Comparison of ENCODE assay signal across 1 cellular context in the genomic region with DNA sequence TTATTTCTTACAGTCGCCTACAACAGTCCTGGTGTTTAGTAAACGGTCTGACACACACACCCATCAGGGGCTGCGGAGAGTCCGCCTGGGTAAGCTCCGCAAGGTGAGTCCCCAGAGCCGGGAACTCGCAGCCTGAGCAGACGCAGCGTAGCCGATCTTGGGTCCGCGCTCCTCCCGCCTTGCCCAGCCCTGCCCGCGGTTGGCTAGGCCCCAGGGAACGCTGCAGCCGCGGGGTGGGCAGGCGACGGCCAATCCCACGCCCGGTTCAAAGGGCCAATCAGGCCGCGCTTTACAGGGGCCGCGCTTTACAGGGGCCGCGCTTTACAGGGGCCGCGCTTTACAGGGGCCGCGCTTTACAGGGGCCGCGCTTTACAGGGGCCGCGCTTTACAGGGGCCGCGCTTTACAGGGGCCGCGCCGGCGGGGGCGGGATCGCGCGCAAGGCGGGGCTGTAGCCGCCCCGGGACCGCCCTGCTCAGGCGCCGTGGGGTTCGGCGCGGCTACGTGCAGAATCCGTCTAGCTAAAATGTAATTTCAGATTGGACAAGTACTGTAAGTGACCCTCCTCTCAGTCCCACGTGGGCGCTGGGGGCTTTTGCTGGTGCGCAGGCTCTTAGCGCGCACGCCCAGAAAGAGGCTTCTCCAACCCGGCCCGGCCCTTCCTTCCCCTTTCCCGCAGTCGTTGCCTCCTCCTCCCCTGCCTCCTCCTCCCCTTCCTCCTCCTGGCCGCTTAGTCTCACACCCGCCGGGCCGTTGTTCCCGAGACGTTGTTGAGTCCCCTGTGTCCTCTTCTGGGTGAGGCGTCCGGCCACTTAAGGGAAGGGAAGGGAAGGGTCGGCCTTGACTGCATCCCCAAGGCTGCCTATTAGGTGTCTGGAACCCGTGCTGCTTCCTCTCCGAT.
A peak's percentile ranks its signal among the peaks of the same experiment; 100 is the strongest.
TF ChIP-seq lines count a peak whose summit lies in the region.

A gene with protein sequence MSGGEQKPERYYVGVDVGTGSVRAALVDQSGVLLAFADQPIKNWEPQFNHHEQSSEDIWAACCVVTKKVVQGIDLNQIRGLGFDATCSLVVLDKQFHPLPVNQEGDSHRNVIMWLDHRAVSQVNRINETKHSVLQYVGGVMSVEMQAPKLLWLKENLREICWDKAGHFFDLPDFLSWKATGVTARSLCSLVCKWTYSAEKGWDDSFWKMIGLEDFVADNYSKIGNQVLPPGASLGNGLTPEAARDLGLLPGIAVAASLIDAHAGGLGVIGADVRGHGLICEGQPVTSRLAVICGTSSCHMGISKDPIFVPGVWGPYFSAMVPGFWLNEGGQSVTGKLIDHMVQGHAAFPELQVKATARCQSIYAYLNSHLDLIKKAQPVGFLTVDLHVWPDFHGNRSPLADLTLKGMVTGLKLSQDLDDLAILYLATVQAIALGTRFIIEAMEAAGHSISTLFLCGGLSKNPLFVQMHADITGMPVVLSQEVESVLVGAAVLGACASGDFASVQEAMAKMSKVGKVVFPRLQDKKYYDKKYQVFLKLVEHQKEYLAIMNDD (plus strand): TSS at position 737 of the 899 bp plus-strand sequence. CDS start 24,456 bp downstream, outside the sequence.

TF ChIP-seq in HepG2, 621 proteins besides CTCF, POLR2A, EP300 and RAD21 (continued from another document and continues in another):
- TF ChIP-seq, protein P1, sequence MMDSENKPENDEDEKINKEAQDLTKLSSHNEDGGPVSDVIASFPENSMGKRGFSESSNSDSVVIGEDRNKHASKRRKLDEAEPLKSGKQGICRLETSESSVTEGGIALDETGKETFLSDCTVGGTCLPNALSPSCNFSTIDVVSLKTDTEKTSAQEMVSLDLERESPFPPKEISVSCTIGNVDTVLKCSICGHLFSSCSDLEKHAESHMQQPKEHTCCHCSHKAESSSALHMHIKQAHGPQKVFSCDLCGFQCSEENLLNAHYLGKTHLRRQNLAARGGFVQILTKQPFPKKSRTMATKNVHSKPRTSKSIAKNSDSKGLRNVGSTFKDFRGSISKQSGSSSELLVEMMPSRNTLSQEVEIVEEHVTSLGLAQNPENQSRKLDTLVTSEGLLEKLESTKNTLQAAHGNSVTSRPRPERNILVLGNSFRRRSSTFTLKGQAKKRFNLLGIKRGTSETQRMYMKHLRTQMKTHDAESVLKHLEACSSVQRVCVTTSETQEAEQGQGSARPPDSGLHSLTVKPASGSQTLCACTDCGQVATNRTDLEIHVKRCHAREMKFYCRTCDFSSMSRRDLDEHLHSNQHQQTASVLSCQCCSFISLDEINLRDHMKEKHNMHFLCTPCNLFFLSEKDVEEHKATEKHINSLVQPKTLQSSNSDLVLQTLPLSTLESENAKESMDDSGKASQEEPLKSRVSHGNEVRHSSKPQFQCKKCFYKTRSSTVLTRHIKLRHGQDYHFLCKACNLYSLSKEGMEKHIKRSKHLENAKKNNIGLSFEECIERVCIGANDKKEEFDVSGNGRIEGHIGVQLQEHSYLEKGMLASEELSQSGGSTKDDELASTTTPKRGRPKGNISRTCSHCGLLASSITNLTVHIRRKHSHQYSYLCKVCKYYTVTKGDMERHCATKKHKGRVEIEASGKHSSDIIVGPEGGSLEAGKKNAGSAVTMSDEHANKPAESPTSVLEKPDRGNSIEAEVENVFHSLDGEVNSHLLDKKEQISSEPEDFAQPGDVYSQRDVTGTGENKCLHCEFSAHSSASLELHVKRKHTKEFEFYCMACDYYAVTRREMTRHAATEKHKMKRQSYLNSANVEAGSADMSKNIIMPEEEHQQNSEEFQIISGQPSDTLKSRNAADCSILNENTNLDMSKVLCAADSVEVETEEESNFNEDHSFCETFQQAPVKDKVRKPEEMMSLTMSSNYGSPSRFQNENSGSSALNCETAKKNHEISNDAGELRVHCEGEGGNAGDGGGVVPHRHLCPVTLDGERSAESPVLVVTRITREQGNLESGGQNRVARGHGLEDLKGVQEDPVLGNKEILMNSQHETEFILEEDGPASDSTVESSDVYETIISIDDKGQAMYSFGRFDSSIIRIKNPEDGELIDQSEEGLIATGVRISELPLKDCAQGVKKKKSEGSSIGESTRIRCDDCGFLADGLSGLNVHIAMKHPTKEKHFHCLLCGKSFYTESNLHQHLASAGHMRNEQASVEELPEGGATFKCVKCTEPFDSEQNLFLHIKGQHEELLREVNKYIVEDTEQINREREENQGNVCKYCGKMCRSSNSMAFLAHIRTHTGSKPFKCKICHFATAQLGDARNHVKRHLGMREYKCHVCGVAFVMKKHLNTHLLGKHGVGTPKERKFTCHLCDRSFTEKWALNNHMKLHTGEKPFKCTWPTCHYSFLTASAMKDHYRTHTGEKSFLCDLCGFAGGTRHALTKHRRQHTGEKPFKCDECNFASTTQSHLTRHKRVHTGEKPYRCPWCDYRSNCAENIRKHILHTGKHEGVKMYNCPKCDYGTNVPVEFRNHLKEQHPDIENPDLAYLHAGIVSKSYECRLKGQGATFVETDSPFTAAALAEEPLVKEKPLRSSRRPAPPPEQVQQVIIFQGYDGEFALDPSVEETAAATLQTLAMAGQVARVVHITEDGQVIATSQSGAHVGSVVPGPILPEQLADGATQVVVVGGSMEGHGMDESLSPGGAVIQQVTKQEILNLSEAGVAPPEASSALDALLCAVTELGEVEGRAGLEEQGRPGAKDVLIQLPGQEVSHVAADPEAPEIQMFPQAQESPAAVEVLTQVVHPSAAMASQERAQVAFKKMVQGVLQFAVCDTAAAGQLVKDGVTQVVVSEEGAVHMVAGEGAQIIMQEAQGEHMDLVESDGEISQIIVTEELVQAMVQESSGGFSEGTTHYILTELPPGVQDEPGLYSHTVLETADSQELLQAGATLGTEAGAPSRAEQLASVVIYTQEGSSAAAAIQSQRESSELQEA (CRISPR knock-in tag; IDR thresholded peaks at IDR 0.05; ENCODE audit: not compliant biosample characterization) = peak; percentile 27
- TF ChIP-seq ZNF292 (CRISPR knock-in tag; IDR thresholded peaks at IDR 0.05; ENCODE audit: borderline replicate concordance, low read depth) (peak; percentile 90), ZZZ3 (CRISPR knock-in tag; IDR thresholded peaks at IDR 0.05; ENCODE audit: borderline replicate concordance) (0 out of 2 replicates have a peak, but pooled peaks have one; percentile 61), ZFP82 (CRISPR knock-in tag; IDR thresholded peaks at IDR 0.05; ENCODE audit: borderline replicate concordance) (no peak), ZNF207 (IDR thresholded peaks at IDR 0.05; ENCODE audit: borderline replicate concordance) (no peak), ZFYVE20 (CRISPR knock-in tag; IDR thresholded peaks at IDR 0.05; ENCODE audit: borderline replicate concordance, low read depth) (no peak), KAT7 (CRISPR knock-in tag; IDR thresholded peaks at IDR 0.05; ENCODE audit: borderline replicate concordance) (peak; percentile 85; the same call in 1 of the 2 replicates), HNRNPK (IDR thresholded peaks at IDR 0.05; ENCODE audit: low read depth, low read length, poor library complexity, severe bottlenecking) (peak; percentile 69), ZNF883 (CRISPR knock-in tag; IDR thresholded peaks at IDR 0.05; ENCODE audit: not compliant biosample characterization) (peak; percentile 60), SMYD3 (CRISPR knock-in tag; IDR thresholded peaks at IDR 0.05) (peak; percentile 71; the same call in 1 of the 2 replicates), ZNF530 (CRISPR knock-in tag; IDR thresholded peaks at IDR 0.05; ENCODE audit: low read depth) (no peak), SMARCE1 (IDR thresholded peaks at IDR 0.05; ENCODE audit: borderline replicate concordance) (no peak), GTF3A (CRISPR knock-in tag; conservative IDR thresholded peaks at IDR 0.05) (no peak), NR2C2 (CRISPR knock-in tag; IDR thresholded peaks at IDR 0.05; ENCODE audit: borderline replicate concordance) (no peak; the same call in 1 of the 2 replicates), ERF (CRISPR knock-in tag; IDR thresholded peaks at IDR 0.05) (peak; percentile 49; the same call in 1 of the 2 replicates), ZNF761 (CRISPR knock-in tag; conservative IDR thresholded peaks at IDR 0.05) (peak; percentile 94; the same call in 1 of the 2 replicates), ZFP36L1 (CRISPR knock-in tag; IDR thresholded peaks at IDR 0.05) (no peak), KMT2B (CRISPR knock-in tag; IDR thresholded peaks at IDR 0.05) (no peak; the same call in 1 of the 2 replicates), PLRG1 (conservative IDR thresholded peaks at IDR 0.05) (no peak), MXI1 (IDR thresholded peaks at IDR 0.05; ENCODE audit: borderline replicate concordance, low read depth, low read length) (peak; percentile 38; the same call in 1 of the 3 replicates), ZNF552 (CRISPR knock-in tag; IDR thresholded peaks at IDR 0.05; ENCODE audit: borderline replicate concordance) (no peak), PPARG (CRISPR knock-in tag; conservative IDR thresholded peaks at IDR 0.05) (no peak), ZFX (CRISPR knock-in tag; IDR thresholded peaks at IDR 0.05; ENCODE audit: low read depth) (peak; percentile 90)
- TF ChIP-seq, protein P2, sequence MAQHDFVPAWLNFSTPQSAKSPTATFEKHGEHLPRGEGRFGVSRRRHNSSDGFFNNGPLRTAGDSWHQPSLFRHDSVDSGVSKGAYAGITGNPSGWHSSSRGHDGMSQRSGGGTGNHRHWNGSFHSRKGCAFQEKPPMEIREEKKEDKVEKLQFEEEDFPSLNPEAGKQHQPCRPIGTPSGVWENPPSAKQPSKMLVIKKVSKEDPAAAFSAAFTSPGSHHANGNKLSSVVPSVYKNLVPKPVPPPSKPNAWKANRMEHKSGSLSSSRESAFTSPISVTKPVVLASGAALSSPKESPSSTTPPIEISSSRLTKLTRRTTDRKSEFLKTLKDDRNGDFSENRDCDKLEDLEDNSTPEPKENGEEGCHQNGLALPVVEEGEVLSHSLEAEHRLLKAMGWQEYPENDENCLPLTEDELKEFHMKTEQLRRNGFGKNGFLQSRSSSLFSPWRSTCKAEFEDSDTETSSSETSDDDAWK (CRISPR knock-in tag; IDR thresholded peaks at IDR 0.05) = no peak
- TF ChIP-seq, protein P3, sequence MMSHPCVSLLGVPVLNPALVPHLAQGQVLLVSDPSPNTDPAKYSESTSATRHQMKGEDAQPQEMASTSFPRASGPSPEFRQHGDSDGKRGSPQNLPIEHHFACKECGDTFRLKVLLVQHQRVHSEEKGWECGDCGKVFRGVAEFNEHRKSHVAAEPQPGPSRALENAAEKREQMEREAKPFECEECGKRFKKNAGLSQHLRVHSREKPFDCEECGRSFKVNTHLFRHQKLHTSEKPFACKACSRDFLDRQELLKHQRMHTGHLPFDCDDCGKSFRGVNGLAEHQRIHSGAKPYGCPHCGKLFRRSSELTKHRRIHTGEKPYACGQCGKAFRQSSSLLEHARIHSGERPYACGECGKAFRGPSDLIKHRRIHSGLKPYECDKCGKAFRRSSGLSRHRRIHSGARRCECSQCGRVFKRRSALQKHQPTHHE (CRISPR knock-in tag; IDR thresholded peaks at IDR 0.05; ENCODE audit: borderline replicate concordance) = no peak
- TF ChIP-seq, protein P4, sequence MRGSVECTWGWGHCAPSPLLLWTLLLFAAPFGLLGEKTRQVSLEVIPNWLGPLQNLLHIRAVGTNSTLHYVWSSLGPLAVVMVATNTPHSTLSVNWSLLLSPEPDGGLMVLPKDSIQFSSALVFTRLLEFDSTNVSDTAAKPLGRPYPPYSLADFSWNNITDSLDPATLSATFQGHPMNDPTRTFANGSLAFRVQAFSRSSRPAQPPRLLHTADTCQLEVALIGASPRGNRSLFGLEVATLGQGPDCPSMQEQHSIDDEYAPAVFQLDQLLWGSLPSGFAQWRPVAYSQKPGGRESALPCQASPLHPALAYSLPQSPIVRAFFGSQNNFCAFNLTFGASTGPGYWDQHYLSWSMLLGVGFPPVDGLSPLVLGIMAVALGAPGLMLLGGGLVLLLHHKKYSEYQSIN (CRISPR knock-in tag; IDR thresholded peaks at IDR 0.05; ENCODE audit: borderline replicate concordance) = no peak
- TF ChIP-seq, protein P5, sequence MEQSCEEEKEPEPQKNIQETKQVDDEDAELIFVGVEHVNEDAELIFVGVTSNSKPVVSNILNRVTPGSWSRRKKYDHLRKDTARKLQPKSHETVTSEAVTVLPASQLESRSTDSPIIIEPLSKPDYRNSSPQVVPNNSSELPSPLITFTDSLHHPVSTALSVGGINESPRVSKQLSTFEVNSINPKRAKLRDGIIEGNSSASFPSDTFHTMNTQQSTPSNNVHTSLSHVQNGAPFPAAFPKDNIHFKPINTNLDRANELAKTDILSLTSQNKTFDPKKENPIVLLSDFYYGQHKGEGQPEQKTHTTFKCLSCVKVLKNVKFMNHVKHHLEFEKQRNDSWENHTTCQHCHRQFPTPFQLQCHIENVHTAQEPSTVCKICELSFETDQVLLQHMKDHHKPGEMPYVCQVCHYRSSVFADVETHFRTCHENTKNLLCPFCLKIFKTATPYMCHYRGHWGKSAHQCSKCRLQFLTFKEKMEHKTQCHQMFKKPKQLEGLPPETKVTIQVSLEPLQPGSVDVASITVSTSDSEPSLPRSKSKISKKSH (CRISPR knock-in tag; IDR thresholded peaks at IDR 0.05; ENCODE audit: borderline replicate concordance) = no peak
- TF ChIP-seq, protein P6, sequence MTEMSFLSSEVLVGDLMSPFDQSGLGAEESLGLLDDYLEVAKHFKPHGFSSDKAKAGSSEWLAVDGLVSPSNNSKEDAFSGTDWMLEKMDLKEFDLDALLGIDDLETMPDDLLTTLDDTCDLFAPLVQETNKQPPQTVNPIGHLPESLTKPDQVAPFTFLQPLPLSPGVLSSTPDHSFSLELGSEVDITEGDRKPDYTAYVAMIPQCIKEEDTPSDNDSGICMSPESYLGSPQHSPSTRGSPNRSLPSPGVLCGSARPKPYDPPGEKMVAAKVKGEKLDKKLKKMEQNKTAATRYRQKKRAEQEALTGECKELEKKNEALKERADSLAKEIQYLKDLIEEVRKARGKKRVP (CRISPR knock-in tag; IDR thresholded peaks at IDR 0.05) = no peak
- TF ChIP-seq, protein P7, sequence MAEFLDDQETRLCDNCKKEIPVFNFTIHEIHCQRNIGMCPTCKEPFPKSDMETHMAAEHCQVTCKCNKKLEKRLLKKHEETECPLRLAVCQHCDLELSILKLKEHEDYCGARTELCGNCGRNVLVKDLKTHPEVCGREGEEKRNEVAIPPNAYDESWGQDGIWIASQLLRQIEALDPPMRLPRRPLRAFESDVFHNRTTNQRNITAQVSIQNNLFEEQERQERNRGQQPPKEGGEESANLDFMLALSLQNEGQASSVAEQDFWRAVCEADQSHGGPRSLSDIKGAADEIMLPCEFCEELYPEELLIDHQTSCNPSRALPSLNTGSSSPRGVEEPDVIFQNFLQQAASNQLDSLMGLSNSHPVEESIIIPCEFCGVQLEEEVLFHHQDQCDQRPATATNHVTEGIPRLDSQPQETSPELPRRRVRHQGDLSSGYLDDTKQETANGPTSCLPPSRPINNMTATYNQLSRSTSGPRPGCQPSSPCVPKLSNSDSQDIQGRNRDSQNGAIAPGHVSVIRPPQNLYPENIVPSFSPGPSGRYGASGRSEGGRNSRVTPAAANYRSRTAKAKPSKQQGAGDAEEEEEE (CRISPR knock-in tag; IDR thresholded peaks at IDR 0.05; ENCODE audit: borderline replicate concordance) = no peak
- TF ChIP-seq, protein P8, sequence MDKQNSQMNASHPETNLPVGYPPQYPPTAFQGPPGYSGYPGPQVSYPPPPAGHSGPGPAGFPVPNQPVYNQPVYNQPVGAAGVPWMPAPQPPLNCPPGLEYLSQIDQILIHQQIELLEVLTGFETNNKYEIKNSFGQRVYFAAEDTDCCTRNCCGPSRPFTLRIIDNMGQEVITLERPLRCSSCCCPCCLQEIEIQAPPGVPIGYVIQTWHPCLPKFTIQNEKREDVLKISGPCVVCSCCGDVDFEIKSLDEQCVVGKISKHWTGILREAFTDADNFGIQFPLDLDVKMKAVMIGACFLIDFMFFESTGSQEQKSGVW (CRISPR knock-in tag; IDR thresholded peaks at IDR 0.05; ENCODE audit: borderline replicate concordance) = no peak; the same call in 1 of the 2 replicates
